In genomic region chr2:32356735-32357544, GRCh38 we compare ENCODE assay signal across 8 cellular contexts. TPM values are rescaled to one million over a fixed set of nuclear protein-coding genes. Genes with fewer than 3 reads are reported as not detected.
DNase-seq lines count a peak whose midpoint lies in the region; ATAC-seq and TF ChIP-seq lines count a peak whose summit lies in the region.

Gene BIRC6 (plus strand): TSS chr2:32357023. CDS start chr2:32357162, 139 bp downstream.

- H3K4me1 ChIP-seq in adipocyte (ENCODE audit: control insufficient read depth, insufficient read depth, low read length): peaks cover 31% of the 10 kb centered on the region
- H3K4me1 ChIP-seq in cardiac muscle cell (ENCODE audit: low read depth): peaks cover 9% of the 10 kb centered on the region
- H3K4me1 ChIP-seq in parathyroid adenoma: peaks cover 11% of the 10 kb centered on the region
- H3K4me1 ChIP-seq in tibial artery: peaks cover 0 to 38% (median 27%) of the 10 kb centered on the region in 4 donors

- H3K27me3 ChIP-seq in adipocyte (replicated peaks; ENCODE audit: control insufficient read depth, insufficient read depth, low read length): no peaks in the 10 kb centered on the region
- no peaks in the 10 kb centered on the region for H3K27me3 ChIP-seq in cardiac muscle cell
- no peaks in the 10 kb centered on the region for H3K27me3 ChIP-seq in parathyroid adenoma (ENCODE audit: control insufficient read depth, insufficient read depth, low read length)
- no peaks in the 10 kb centered on the region for H3K27me3 ChIP-seq in tibial artery

- H3K79me2 ChIP-seq in parathyroid adenoma: peaks cover 30% of the 10 kb centered on the region

- intact Hi-C loops in tibial artery (cut with DNase I; ENCODE audit: low total_unique reads): no loop called here

- H3K27ac ChIP-seq in cardiac muscle cell (peak within 1 kb of the TSS; percentile 94), parathyroid adenoma (peak within 1 kb of the TSS; percentile 85), tibial artery (peak within 1 kb of the TSS; percentile 93 to 97)

- H2AFZ ChIP-seq in parathyroid adenoma: peak within 1 kb of the TSS; percentile 92

- peak; percentile 85 for ATAC-seq in HG02852 (IDR thresholded peaks at IDR 0.05; ENCODE audit: unreplicated experiment)

- in situ Hi-C loops in GM13976 (cut with MboI; ENCODE audit: low sequenced_read_pairs, unreplicated experiment): no loop called here

- H3K4me2 ChIP-seq in parathyroid adenoma (ENCODE audit: low read length): peak within 1 kb of the TSS; percentile 61

- H3K4me3 ChIP-seq in adipocyte (ENCODE audit: low read length): peak within 1 kb of the TSS; percentile 99
- peak within 1 kb of the TSS; percentile 91 for H3K4me3 ChIP-seq in cardiac muscle cell
- H3K4me3 ChIP-seq in parathyroid adenoma (ENCODE audit: low read depth, low read length): peak within 1 kb of the TSS; percentile 85
- peak within 1 kb of the TSS; percentile 64 to 98 for H3K4me3 ChIP-seq in tibial artery

- TF ChIP-seq CTCF in GM13976 (IDR thresholded peaks at IDR 0.05; ENCODE audit: borderline replicate concordance, control extremely low read depth, extremely low read depth, insufficient read depth, missing control alignments): no peak
- TF ChIP-seq CTCF in cardiac muscle cell (IDR thresholded peaks at IDR 0.05; ENCODE audit: low read depth, low read length): no peak
- TF ChIP-seq CTCF in parathyroid adenoma (IDR thresholded peaks at IDR 0.05): no peak
- no peak for TF ChIP-seq CTCF in tibial artery (IDR thresholded peaks at IDR 0.05)

- H3K9me3 ChIP-seq in adipocyte (ENCODE audit: control insufficient read depth, low read length): no peaks in the 10 kb centered on the region
- no peaks in the 10 kb centered on the region for H3K9me3 ChIP-seq in cardiac muscle cell (ENCODE audit: low read depth)
- H3K9me3 ChIP-seq in parathyroid adenoma (ENCODE audit: control insufficient read depth, low read length): no peaks in the 10 kb centered on the region
- H3K9me3 ChIP-seq in tibial artery: no peaks in the 10 kb centered on the region

- peaks cover 6% of the 10 kb centered on the region for H3K36me3 ChIP-seq in adipocyte (ENCODE audit: control insufficient read depth, insufficient read depth, low read length, severe bottlenecking)
- H3K36me3 ChIP-seq in cardiac muscle cell: no peaks in the 10 kb centered on the region
- H3K36me3 ChIP-seq in parathyroid adenoma (ENCODE audit: control insufficient read depth, insufficient read depth, low read length): no peaks in the 10 kb centered on the region
- H3K36me3 ChIP-seq in tibial artery: no peaks in the 10 kb centered on the region

- H3K9ac ChIP-seq in adipocyte (ENCODE audit: low read length) (peak within 1 kb of the TSS; percentile 99), parathyroid adenoma (peak within 1 kb of the TSS; percentile 96)

- peak; percentile 98 for DNase-seq in GM13976 (ENCODE audit: low spot score)
- DNase-seq in NCI-H1436 treated with DMSO at 0.1 percent for 48 hours (lab: John Stamatoyannopoulos, UW): peak; percentile 28
- DNase-seq in T follicular helper cell (ENCODE audit: low read depth): peak; percentile 69
- DNase-seq in adipocyte (ENCODE audit: low read depth): peak; percentile 99
- DNase-seq in cardiac muscle cell (ENCODE audit: low read depth in 1 of 2, low spot score in 1 of 2): peak; percentile 98
- peak; percentile 97 to 99 for DNase-seq in tibial artery

RNA-seq across cellular contexts. Expression of gene BIRC6, which starts in this region (rescaled TPM):
- 68.3 and 89.9 TPM in 2 replicates for total RNA-seq in cardiac muscle cell
- 22.9 and 25.0 TPM in 2 replicates for polyA plus RNA-seq in cardiac muscle cell

Comparison
In these comparisons a context has a peak if more than half of its experiments do, and no peak if none do; other contexts are left out.
1. Peak in every context shown above with its lines: DNase-seq, ATAC-seq, H3K4me3 ChIP-seq and H3K27ac ChIP-seq.
2. DNase-seq: peak in every context shown above with its lines; median percentile 99 in adipocyte; 98 in GM13976; 98 in cardiac muscle cell; 98 in tibial artery; 69 in T follicular helper cell; 28 in NCI-H1436 treated with DMSO at 0.1 percent for 48 hours.